Comparison of ENCODE assay signal across 19 cellular contexts in the genomic region with DNA sequence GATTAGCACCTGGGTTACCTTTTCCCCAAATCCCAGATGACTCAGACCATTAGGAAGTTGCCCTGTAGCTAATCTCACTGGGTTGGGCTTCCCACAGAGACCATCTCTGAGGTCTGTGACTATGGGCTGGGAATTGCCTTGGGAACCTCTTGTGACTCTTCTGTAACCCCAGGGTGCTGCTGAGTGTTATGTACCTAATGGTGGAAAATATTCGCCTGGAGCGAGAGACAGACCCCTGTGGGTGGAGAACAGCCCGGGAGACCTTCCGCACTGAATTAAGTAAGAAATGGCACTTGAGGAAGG. TPM values are rescaled to one million over a fixed set of nuclear protein-coding genes. Genes with fewer than 3 reads are reported as not detected.
"Had no signal": no experiment of that assay in that cellular context is flagged by ENCODE, and none has a peak within 500 bp of the region (broad histone marks: within the 10 kb centered on the region; RNA-seq: fewer than 3 reads in every experiment).

No MANE protein-coding gene starts in this region.

- H3K27ac Mint-ChIP-seq: activated naive CD8-positive, alpha-beta T cell treated with anti-CD3 and anti-CD28 coated beads, Interleukin-2, amount 50 U/mL, for 24 hours; nephron; stimulated activated memory B cell treated with anti-CD40 and anti-IgM and Interleukin-4, amounts not matched to agents 10 μg/mL and 1 μg/mL and 100 μg/mL, for 72 hours; T-helper 2 cell treated with Interferon-gamma antibody and Interleukin-4, amounts not matched to agents 5 μg/mL and 100 μg/mL, for 36 hours had no signal

- H3K4me3 Mint-ChIP-seq: activated naive CD8-positive, alpha-beta T cell treated with anti-CD3 and anti-CD28 coated beads, Interleukin-2, amount 50 U/mL, for 24 hours; nephron; stimulated activated memory B cell treated with anti-CD40 and anti-IgM and Interleukin-4, amounts not matched to agents 10 μg/mL and 1 μg/mL and 100 μg/mL, for 72 hours; T-helper 2 cell treated with Interferon-gamma antibody and Interleukin-4, amounts not matched to agents 5 μg/mL and 100 μg/mL, for 36 hours had no signal

- H3K4me1 Mint-ChIP-seq: activated naive CD8-positive, alpha-beta T cell treated with anti-CD3 and anti-CD28 coated beads, Interleukin-2, amount 50 U/mL, for 24 hours; nephron; stimulated activated memory B cell treated with anti-CD40 and anti-IgM and Interleukin-4, amounts not matched to agents 10 μg/mL and 1 μg/mL and 100 μg/mL, for 72 hours had no signal

- H3K4me3 ChIP-seq: ascending aorta, coronary artery, prostate gland, spleen had no signal

- H3K27me3 ChIP-seq: ascending aorta, spleen had no signal

- H3K9me3 ChIP-seq: prostate gland had no signal

- H3K4me1 ChIP-seq: ascending aorta, prostate gland, spleen had no signal

- H3K27ac ChIP-seq: ascending aorta, coronary artery, prostate gland, spleen had no signal

- ATAC-seq: activated CD4-positive, CD25-positive, alpha-beta regulatory T cell treated with anti-CD3 and anti-CD28 coated beads, Interleukin-2, amount 50 U/mL, for 24 hours; activated naive CD8-positive, alpha-beta T cell treated with anti-CD3 and anti-CD28 coated beads, Interleukin-2, amount 50 U/mL, for 24 hours; left colon; sciatic nerve; stimulated activated memory B cell treated with anti-CD40 and anti-IgM and Interleukin-4, amounts not matched to agents 10 μg/mL and 1 μg/mL and 100 μg/mL, for 72 hours had no signal

- DNase-seq: activated CD4-positive, alpha-beta T cell treated with anti-CD3 and anti-CD28 coated beads, Interleukin-2, amount 50 U/mL, for 48 hours; activated naive CD4-positive, alpha-beta T cell treated with Interleukin-2 at 50 U/mL for 16 hours; activated naive CD8-positive, alpha-beta T cell treated with anti-CD3 and anti-CD28 coated beads, Interleukin-2, amount 50 U/mL, for 24 hours; caudate nucleus; effector CD8-positive, alpha-beta T cell; hypothalamus; left colon; occipital lobe; spleen; stimulated activated CD4-positive, alpha-beta T cell treated with anti-CD3 and anti-CD28 coated beads, Interleukin-1b, Interleukin-23, amount 100 ng/mL, for 48 hours had no signal

- H3K36me3 ChIP-seq: ascending aorta, prostate gland had no signal

- H3K27me3 Mint-ChIP-seq: activated naive CD8-positive, alpha-beta T cell treated with anti-CD3 and anti-CD28 coated beads, Interleukin-2, amount 50 U/mL, for 24 hours; stimulated activated memory B cell treated with anti-CD40 and anti-IgM and Interleukin-4, amounts not matched to agents 10 μg/mL and 1 μg/mL and 100 μg/mL, for 72 hours had no signal

RNA-seq across cellular contexts. Expression of a gene that starts 48.1 kb away (rescaled TPM):
- total RNA-seq: ascending aorta, epithelial cell of proximal tubule, left colon had no signal
